Comparison of ENCODE assay signal across 6 cellular contexts in the genomic region with DNA sequence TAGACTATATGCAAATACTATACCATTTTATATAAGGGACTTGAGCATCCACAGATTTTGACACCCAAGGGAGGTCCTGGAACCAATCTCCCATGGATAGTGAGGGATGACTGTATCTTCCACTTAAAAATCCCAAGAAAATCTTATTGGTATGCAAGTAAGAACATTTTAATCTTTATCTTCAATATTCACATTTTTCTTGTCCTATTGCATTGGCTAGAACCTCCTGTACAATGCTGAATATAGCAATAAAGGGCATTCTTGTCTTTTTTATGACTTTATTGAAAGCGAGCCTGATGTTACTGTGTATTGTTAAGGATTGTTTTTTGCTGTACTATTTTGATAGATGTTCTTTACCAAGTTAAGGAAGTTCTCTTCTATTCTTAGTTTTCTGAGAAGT.
"Had no signal": no experiment of that assay in that cellular context is flagged by ENCODE, and none has a peak within 500 bp of the region (broad histone marks: within the 10 kb centered on the region; RNA-seq: fewer than 3 reads in every experiment).

No MANE protein-coding gene starts in this region.

- DNase-seq: IMR-90, KBM-7, KG1 had no signal

- FAIRE-seq: HTR-8/SVneo, K562 had no signal

- ATAC-seq: K562 had no signal

- H3K4me3 ChIP-seq: K562 had no signal

- H3K27ac ChIP-seq: HL-60 had no signal
